ENCODE assay signal across 28 cellular contexts in genomic region chr3:58251653-58252052, GRCh38. TPM values are rescaled to one million over a fixed set of nuclear protein-coding genes. Genes with fewer than 3 reads are reported as not detected.
A peak's percentile ranks its signal among the peaks of the same experiment; 100 is the strongest.
DNase-seq lines count a peak whose midpoint lies in the region; ATAC-seq and TF ChIP-seq lines count a peak whose summit lies in the region.
"Had no signal": no experiment of that assay in that cellular context is flagged by ENCODE, and none has a peak within 500 bp of the region (broad histone marks: within the 10 kb centered on the region; RNA-seq: fewer than 3 reads in every experiment).

No MANE protein-coding gene starts in this region.

- H3K27me3 Mint-ChIP-seq in endodermal cell (ENCODE audit: insufficient read depth) = no peaks in the 10 kb centered on the region
- H3K27me3 Mint-ChIP-seq: activated B cell treated with CpG ODN at 0.5 μM for 24 hours; central memory CD8-positive, alpha-beta T cell; stimulated activated naive B cell treated with anti-CD40 and anti-IgM and Interleukin-4, amounts not matched to agents 10 μg/mL and 1 μg/mL and 100 μg/mL, for 72 hours had no signal

- H3K4me2 ChIP-seq in SK-N-SH = no peak overlapping the region

- no peak overlapping the region for H3K27ac Mint-ChIP-seq in endodermal cell
- H3K27ac Mint-ChIP-seq: activated naive CD4-positive, alpha-beta T cell treated with anti-CD3 and anti-CD28 coated beads, Interleukin-2, amount 50 U/mL, for 72 hours; HFFc6; stimulated activated naive B cell treated with anti-CD40 and anti-IgM and Interleukin-4, amounts not matched to agents 10 μg/mL and 1 μg/mL and 100 μg/mL, for 72 hours had no signal

- POLR2A ChIA-PET in SK-N-SH (lab: Yijun Ruan, JAX) (no interaction called here), RWPE1 (lab: Yijun Ruan, JAX; ENCODE audit: low non-redundant PET) (no interaction called here)

- WGBS in SK-N-SH (ENCODE audit: low lambda C conversion rate) = 94% methylated on average over 3 of the region's 3 CpGs
- WGBS in endodermal cell (ENCODE audit: insufficient coverage in 1 of 2, insufficient read length in 1 of 2), 2 experiments = 95 to 100% methylated on average over 3 of the region's 3 CpGs

- no peak for TF ChIP-seq RAD21 in SK-N-SH (IDR thresholded peaks at IDR 0.05; ENCODE audit: low read length)

- no peaks in the 10 kb centered on the region for H3K9me3 Mint-ChIP-seq in endodermal cell
- H3K9me3 Mint-ChIP-seq: activated B cell treated with CpG ODN at 0.5 μM for 24 hours; activated naive CD4-positive, alpha-beta T cell treated with anti-CD3 and anti-CD28 coated beads, Interleukin-2, amount 50 U/mL, for 72 hours; central memory CD8-positive, alpha-beta T cell; HFFc6; stimulated activated naive B cell treated with anti-CD40 and anti-IgM and Interleukin-4, amounts not matched to agents 10 μg/mL and 1 μg/mL and 100 μg/mL, for 72 hours had no signal

- H3K9ac ChIP-seq in SK-N-SH = no peak overlapping the region
- no peak overlapping the region for H3K9ac ChIP-seq in muscle layer of colon (ENCODE audit: low read length)
- no peak overlapping the region for H3K9ac ChIP-seq in endodermal cell (ENCODE audit: extremely low read depth, low read length, poor library complexity, severe bottlenecking)

- H3K4me1 ChIP-seq in SK-N-SH (ENCODE audit: control insufficient read depth in 1 of 2, insufficient read depth in 2 of 2, low read depth in 1 of 2, low read length in 1 of 2) (no peaks in the 10 kb centered on the region; a peak in 1 of 4 replicates), muscle layer of colon (ENCODE audit: insufficient read depth, low read length) (peaks cover 49% of the 10 kb centered on the region), endodermal cell (ENCODE audit: control insufficient read depth, insufficient read depth, low read length) (peaks cover 6% of the 10 kb centered on the region)

- H3K27ac ChIP-seq in SK-N-SH (ENCODE audit: low read depth in 2 of 2, low read length in 1 of 2) (no peak overlapping the region), RWPE1 (peak overlapping the region; percentile 71), muscle layer of colon (ENCODE audit: low read depth, low read length) (peak overlapping the region; percentile 56), endodermal cell (ENCODE audit: low read depth, low read length) (no peak overlapping the region)
- H3K27ac ChIP-seq: suprapubic skin had no signal

- no peak for TF ChIP-seq EP300 in SK-N-SH (IDR thresholded peaks at IDR 0.05; ENCODE audit: borderline replicate concordance in 1 of 2, low read depth in 1 of 2, low read length in 1 of 2)

- H3K36me3 ChIP-seq in SK-N-SH (replicated peaks in 1 of 2; ENCODE audit: control insufficient read depth in 1 of 2, insufficient read depth in 2 of 2, low read length in 1 of 2) (no peaks in the 10 kb centered on the region), muscle layer of colon (ENCODE audit: insufficient read depth, low read length) (no peaks in the 10 kb centered on the region), endodermal cell (ENCODE audit: control insufficient read depth, insufficient read depth, low read length) (no peaks in the 10 kb centered on the region)

- CTCF ChIA-PET in SK-N-SH (lab: Yijun Ruan, JAX) (interaction anchor here (2.7 kb wide), 1 partner anchor 13 kb away, joined by 17 read pairs; the partner anchor contains the start of gene ABHD6), RWPE1 (lab: Yijun Ruan, JAX) (no interaction called here)

- H3K79me2 ChIP-seq in SK-N-SH (ENCODE audit: insufficient read depth) = no peaks in the 10 kb centered on the region

- H3K4me1 Mint-ChIP-seq in endodermal cell = peaks cover 17% of the 10 kb centered on the region

- no peaks in the 10 kb centered on the region for H3K9me2 ChIP-seq in SK-N-SH

- DNase-seq in SK-N-SH (no peak), RWPE1 (ENCODE audit: low spot score) (no peak), endodermal cell (no peak), SW480 (ENCODE audit: low spot score) (no peak)
- DNase-seq: ACHN; activated B cell treated with CpG ODN at 0.5 μM for 24 hours; activated CD4-positive, alpha-beta T cell treated with anti-CD3 and anti-CD28 coated beads, Interleukin-2, amount 50 U/mL, for 4 hours; aorta; DND-41; heart left ventricle; HFFc6; NCI-H2227 treated with DMSO at 0.1 percent for 48 hours; OCI-M1; stimulated activated CD4-positive, alpha-beta T cell treated with anti-CD3 and anti-CD28 coated beads, Interleukin-12 subunit alpha, Interleukin-12 subunit beta, amount 100 ng/mL, for 4 hours; stimulated activated CD4-positive, alpha-beta T cell treated with anti-CD3 and anti-CD28 coated beads, Interleukin-4, amount 100 ng/mL, for 24 hours; stimulated activated naive B cell treated with anti-CD40 and anti-IgM and Interleukin-4, amounts not matched to agents 10 μg/mL and 1 μg/mL and 100 μg/mL, for 72 hours; SW 1271 had no signal

- peak; percentile 51; the same call in 2 of the 3 replicates for ATAC-seq in SK-N-SH treated with all-trans-retinoic acid at 6 μM for 48 hours
- ATAC-seq in GM19328 (IDR thresholded peaks at IDR 0.05; ENCODE audit: unreplicated experiment) = no peak
- ATAC-seq in GM18498 (IDR thresholded peaks at IDR 0.05; ENCODE audit: unreplicated experiment) = no peak
- ATAC-seq: activated naive CD4-positive, alpha-beta T cell treated with anti-CD3 and anti-CD28 coated beads, Interleukin-2, amount 50 U/mL, for 72 hours; heart left ventricle; K562; Right ventricle myocardium inferior; stimulated activated naive B cell treated with anti-CD40 and anti-IgM and Interleukin-4, amounts not matched to agents 10 μg/mL and 1 μg/mL and 100 μg/mL, for 72 hours had no signal

- H3K9me3 ChIP-seq in SK-N-SH (no peaks in the 10 kb centered on the region), muscle layer of colon (ENCODE audit: low read length) (no peaks in the 10 kb centered on the region), endodermal cell (ENCODE audit: control insufficient read depth, low read length) (no peaks in the 10 kb centered on the region)
- H3K9me3 ChIP-seq: heart left ventricle, suprapubic skin had no signal

- no peak overlapping the region for H2AFZ ChIP-seq in SK-N-SH (ENCODE audit: low read depth)

- peaks cover 3% of the 10 kb centered on the region for H3K36me3 Mint-ChIP-seq in endodermal cell (ENCODE audit: low read depth)
- H3K36me3 Mint-ChIP-seq: activated naive CD4-positive, alpha-beta T cell treated with anti-CD3 and anti-CD28 coated beads, Interleukin-2, amount 50 U/mL, for 72 hours had no signal

- H3K4me3 Mint-ChIP-seq in endodermal cell = no peak overlapping the region
- H3K4me3 Mint-ChIP-seq: activated B cell treated with CpG ODN at 0.5 μM for 24 hours; central memory CD8-positive, alpha-beta T cell; HFFc6; stimulated activated naive B cell treated with anti-CD40 and anti-IgM and Interleukin-4, amounts not matched to agents 10 μg/mL and 1 μg/mL and 100 μg/mL, for 72 hours had no signal

- no peaks in the 10 kb centered on the region for H3K27me3 ChIP-seq in SK-N-SH (ENCODE audit: insufficient read depth)
- H3K27me3 ChIP-seq in muscle layer of colon (ENCODE audit: control insufficient read depth in 1 of 2, insufficient read depth in 2 of 2, low read length in 2 of 2) = no peaks in the 10 kb centered on the region
- no peaks in the 10 kb centered on the region for H3K27me3 ChIP-seq in endodermal cell (ENCODE audit: control insufficient read depth, insufficient read depth, low read length, poor library complexity, severe bottlenecking)
- H3K27me3 ChIP-seq: heart left ventricle, suprapubic skin had no signal

- H3F3A ChIP-seq in SK-N-SH (replicated peaks; ENCODE audit: insufficient read depth) = no peaks in the 10 kb centered on the region

- H3K4me3 ChIP-seq in SK-N-SH (ENCODE audit: low read depth in 2 of 2, low read length in 1 of 2) (no peak overlapping the region), muscle layer of colon (ENCODE audit: low read depth in 1 of 2, low read length in 2 of 2) (no peak overlapping the region), endodermal cell (ENCODE audit: low read length) (no peak overlapping the region)
- H3K4me3 ChIP-seq: heart left ventricle, K562, lung, suprapubic skin had no signal

- no peaks in the 10 kb centered on the region for H4K20me1 ChIP-seq in SK-N-SH (ENCODE audit: insufficient read depth)

- no peak for TF ChIP-seq CTCF in SK-N-SH (IDR thresholded peaks at IDR 0.05)
- no peak for TF ChIP-seq CTCF in RWPE1 (conservative IDR thresholded peaks at IDR 0.05; ENCODE audit: low read depth)
- TF ChIP-seq CTCF in endodermal cell (conservative IDR thresholded peaks at IDR 0.05) = no peak

TF ChIP-seq in SK-N-SH treated with all-trans-retinoic acid at 6 μM for 48 hours, 23 proteins besides CTCF, POLR2A, EP300 and RAD21:
- TF ChIP-seq ESRRG (CRISPR knock-in tag; IDR thresholded peaks at IDR 0.05) = no peak
- peak; percentile 31 for TF ChIP-seq ISL1 (CRISPR knock-in tag; IDR thresholded peaks at IDR 0.05)

RNA-seq across cellular contexts. Expression of gene ABHD6, which starts 14.1 kb away (rescaled TPM):
- polyA plus RNA-seq in SK-N-SH (2012; rRNA removed) = 10.7 and 14.8 TPM in 2 replicates
- 10.0 and 11.4 TPM in 2 replicates for polyA plus RNA-seq in SK-N-SH (2012; cell fraction: cytosol; rRNA removed)
- polyA plus RNA-seq in SK-N-SH (2012; cell fraction: nucleus; rRNA removed) = 9.6 and 11.9 TPM in 2 replicates
- total RNA-seq in endodermal cell = 1 to 10 TPM; 7.5 to 8.6 TPM
- polyA plus RNA-seq in endodermal cell (2013, experiment 1 of 2) = 10.7 TPM
- 7.8 TPM for polyA plus RNA-seq in endodermal cell (2013, experiment 2 of 2)

RNA-seq across cellular contexts. Expression of gene DNASE1L3, which starts 40.9 kb away (rescaled TPM):
- not detected in 2 replicates for polyA plus RNA-seq in SK-N-SH (2012; rRNA removed)
- not detected in 2 replicates for polyA plus RNA-seq in SK-N-SH (2012; cell fraction: cytosol; rRNA removed)
- not detected in 2 replicates for polyA plus RNA-seq in SK-N-SH (2012; cell fraction: nucleus; rRNA removed)
- not detected for total RNA-seq in endodermal cell
- not detected for polyA plus RNA-seq in endodermal cell (2013, experiment 1 of 2)
- not detected for polyA plus RNA-seq in endodermal cell (2013, experiment 2 of 2)
- total RNA-seq: activated naive CD4-positive, alpha-beta T cell treated with anti-CD3 and anti-CD28 coated beads, Interleukin-2, amount 50 U/mL, for 72 hours; HFFc6; K562 had no signal
- polyA plus RNA-seq: BJ had no signal

RNA-seq across cellular contexts. Expression of gene RPP14, which starts 54.4 kb away (rescaled TPM):
- 8.3 and 9.7 TPM in 2 replicates for polyA plus RNA-seq in SK-N-SH (2012; rRNA removed)
- 9.5 and 11.4 TPM in 2 replicates for polyA plus RNA-seq in SK-N-SH (2012; cell fraction: cytosol; rRNA removed)
- 5.6 and 9.6 TPM in 2 replicates for polyA plus RNA-seq in SK-N-SH (2012; cell fraction: nucleus; rRNA removed)
- 10 to 100 TPM; 22.0 to 23.6 TPM for total RNA-seq in endodermal cell
- 12.6 TPM for polyA plus RNA-seq in endodermal cell (2013, experiment 1 of 2)
- polyA plus RNA-seq in endodermal cell (2013, experiment 2 of 2) = 13.5 TPM

RNA-seq across cellular contexts. Expression of gene HTD2, which starts 54.7 kb away (rescaled TPM):
- 3.0 and 5.2 TPM in 2 replicates for polyA plus RNA-seq in SK-N-SH (2012; rRNA removed)
- 5.1 and 6.3 TPM in 2 replicates for polyA plus RNA-seq in SK-N-SH (2012; cell fraction: cytosol; rRNA removed)
- polyA plus RNA-seq in SK-N-SH (2012; cell fraction: nucleus; rRNA removed) = 3.1 and 3.7 TPM in 2 replicates
- total RNA-seq in endodermal cell = 10 to 100 TPM; 10.5 to 13.7 TPM
- 11.7 TPM for polyA plus RNA-seq in endodermal cell (2013, experiment 1 of 2)
- 8.9 TPM for polyA plus RNA-seq in endodermal cell (2013, experiment 2 of 2)

Comparison
In these comparisons a context has a peak if more than half of its experiments do, and no peak if none do; other contexts are left out.
1. H3K27ac ChIP-seq: peak in RWPE1 (single experiment) and muscle layer of colon (single experiment); none in SK-N-SH (0 of 2) and endodermal cell (single experiment).